Comparison of ENCODE assay signal across 8 cellular contexts in the genomic region with DNA sequence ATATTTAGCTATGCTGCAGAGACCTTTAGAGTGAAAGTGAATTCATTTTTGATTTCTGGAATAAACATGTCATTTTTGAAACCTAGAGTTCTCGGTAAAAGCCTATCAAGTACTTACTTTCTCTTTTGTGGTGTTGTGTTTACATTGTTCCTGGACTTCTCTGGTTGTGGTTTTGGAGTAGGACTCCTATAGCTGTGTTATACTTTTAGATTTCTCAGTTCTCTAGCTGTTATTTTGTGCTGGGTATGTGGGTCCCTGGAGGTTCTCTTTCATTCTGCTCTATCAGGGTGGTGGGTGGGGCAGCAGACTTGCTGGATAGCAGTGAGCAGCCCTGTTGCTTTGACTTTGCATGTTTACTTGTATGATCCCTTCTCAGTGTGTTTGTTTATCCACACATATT. TPM values are rescaled to one million over a fixed set of nuclear protein-coding genes. Genes with fewer than 3 reads are reported as not detected.
DNase-seq lines count a peak whose midpoint lies in the region; ATAC-seq and TF ChIP-seq lines count a peak whose summit lies in the region.

No MANE protein-coding gene starts in this region.

- H3K4me3 ChIP-seq in heart right ventricle (peak overlapping the region in 6 of 10 donors; percentile 23 to 33 (median 26)), left lung (no peak overlapping the region), HAP-1 (no peak overlapping the region)

- TF ChIP-seq CTCF in heart right ventricle (IDR thresholded peaks at IDR 0.05) = no peak
- TF ChIP-seq CTCF in left lung (IDR thresholded peaks at IDR 0.05) = no peak

- H3K36me3 ChIP-seq in heart right ventricle (peaks cover 0 to 40% (median 0%) of the 10 kb centered on the region in 9 donors), left lung (peaks cover 0 to 26% of the 10 kb centered on the region in 2 donors), HAP-1 (replicated peaks) (no peaks in the 10 kb centered on the region; the same call in 1 of the 2 replicates)

- peaks cover 0 to 21% (median 0%) of the 10 kb centered on the region in 9 donors for H3K4me1 ChIP-seq in heart right ventricle
- peaks cover 0 to 46% of the 10 kb centered on the region in 2 donors for H3K4me1 ChIP-seq in left lung
- H3K4me1 ChIP-seq in HAP-1 = no peaks in the 10 kb centered on the region

- WGBS in heart right ventricle, 2 donors = 39 to 55% methylated on average over 1 of the region's 1 CpG

- H3K9me3 ChIP-seq in heart right ventricle = no peaks in the 10 kb centered on the region
- no peaks in the 10 kb centered on the region for H3K9me3 ChIP-seq in left lung
- H3K9me3 ChIP-seq in HAP-1 = no peaks in the 10 kb centered on the region

- in situ Hi-C loops in HAP-1 (cut with MboI; ENCODE audit: low sequenced_read_pairs) = no loop called here

- intact Hi-C loops in heart right ventricle (cut with DNase I) = loop anchor here in 1 of 10 donors (2.0 kb wide), 1 partner anchor 13 kb away; no protein-coding TSS in a partner anchor
- intact Hi-C loops in left ventricle myocardium superior (cut with micrococcal nuclease) = no loop called here
- intact Hi-C loops in left lung (cut with DNase I) = no loop called here

- ATAC-seq in heart right ventricle (peak in 4 of 8 donors; percentile 19 to 45 (median 35)), left ventricle myocardium superior (no peak), HG02885 (IDR thresholded peaks at IDR 0.05; ENCODE audit: poor library complexity, unreplicated experiment) (peak; percentile 92), left lung (peak; percentile 84)

- H3K27ac ChIP-seq in heart right ventricle = peak overlapping the region in 1 of 10 donors; percentile 10
- peak overlapping the region; percentile 28 to 40 for H3K27ac ChIP-seq in left lung

- H3K27me3 ChIP-seq in heart right ventricle (no peaks in the 10 kb centered on the region), left lung (no peaks in the 10 kb centered on the region), HAP-1 (ENCODE audit: low read depth) (no peaks in the 10 kb centered on the region)

- DNase-seq in heart right ventricle (no peak), left ventricle myocardium superior (no peak), SW480 (ENCODE audit: low spot score) (peak; percentile 20), left lung (no peak), HT-29 (ENCODE audit: low spot score) (no peak), HAP-1 (ENCODE audit: low spot score in 2 of 2) (no peak), NCI-H1092 (lab: John Stamatoyannopoulos, UW) (no peak)

RNA-seq across cellular contexts. Expression of gene MSMO1, which starts 25.6 kb away (rescaled TPM):
- total RNA-seq in heart right ventricle (10 to 100 TPM in 2 of 10 donors, 1 to 10 TPM in 8; 5.9 to 11.9 (median 9.0) TPM), left ventricle myocardium superior (6.9 TPM), left lung (100 to 1,000 TPM; 119 to 270 TPM)
- polyA plus RNA-seq in heart right ventricle = 10 to 100 TPM in 1 of 2 donors, 1 to 10 TPM in 1; 3.7 to 15.1 TPM
- 24.5 and 39.6 TPM in 2 replicates for total RNA-seq in HT-29 (2014; rRNA removed; shearing (Covaris generic))

Comparison
In these comparisons a context has a peak if more than half of its experiments do, and no peak if none do; other contexts are left out.
1. H3K4me3 ChIP-seq: peak in heart right ventricle (6 of 10); none in left lung (0 of 2) and HAP-1 (single experiment).